8 cellular contexts compared by ENCODE assay signal in genomic region chr3:45841701-45842491, GRCh38. TPM values are rescaled to one million over a fixed set of nuclear protein-coding genes. Genes with fewer than 3 reads are reported as not detected.
DNase-seq lines count a peak whose midpoint lies in the region; ATAC-seq and TF ChIP-seq lines count a peak whose summit lies in the region.

Gene LZTFL1 (minus strand): TSS chr3:45842119. CDS start chr3:45841991, 128 bp downstream.

- peak; percentile 81 for ATAC-seq in HG03565 (IDR thresholded peaks at IDR 0.05; ENCODE audit: unreplicated experiment)

- H3K27me3 Mint-ChIP-seq in activated CD4-positive, alpha-beta memory T cell treated with anti-CD3 and anti-CD28 coated beads for 36 hours = peaks cover 1% of the 10 kb centered on the region

- TF ChIP-seq POLR2A in lower leg skin (IDR thresholded peaks at IDR 0.05) = no peak

- peaks cover 11% of the 10 kb centered on the region for H3K4me1 Mint-ChIP-seq in activated CD4-positive, alpha-beta memory T cell treated with anti-CD3 and anti-CD28 coated beads for 36 hours (ENCODE audit: low read depth)

- POLR2A ChIA-PET in activated CD4-positive, alpha-beta memory T cell treated with anti-CD3 and anti-CD28 coated beads for 36 hours (lab: Charles Lee) = interaction anchor here (0.6 to 2.1 kb wide), 6 partner anchors 22 to 834 kb away, joined by 3 to 8 read pairs (median 3); no protein-coding TSS in a partner anchor

- H3K36me3 Mint-ChIP-seq in activated CD4-positive, alpha-beta memory T cell treated with anti-CD3 and anti-CD28 coated beads for 36 hours = no peaks in the 10 kb centered on the region

- 2 to 3% methylated on average over 47 to 52 of the region's 52 CpGs for WGBS in lower leg skin, 2 donors

- DNase-seq in Ammon's horn (ENCODE audit: low spot score) = peak; percentile 96
- DNase-seq in GM19240 (ENCODE audit: insufficient read length, low spot score) = peak; percentile 61
- peak; percentile 83 for DNase-seq in NCI-H774 (lab: John Stamatoyannopoulos, UW)
- peak; percentile 95 for DNase-seq in activated CD4-positive, alpha-beta memory T cell treated with anti-CD3 and anti-CD28 coated beads for 36 hours
- peak; percentile 91 for DNase-seq in ecto neural progenitor cell (ENCODE audit: low spot score)
- peak; percentile 96 to 98 for DNase-seq in lower leg skin (ENCODE audit: low spot score in 2 of 2)
- peak; percentile 93 for DNase-seq in stimulated activated CD4-positive, alpha-beta T cell treated with anti-CD3 and anti-CD28 coated beads, Interleukin-4, amount 100 ng/mL, for 24 hours

- no peak for TF ChIP-seq CTCF in lower leg skin (IDR thresholded peaks at IDR 0.05)

- intact Hi-C loops in activated CD4-positive, alpha-beta memory T cell treated with anti-CD3 and anti-CD28 coated beads for 36 hours (cut with micrococcal nuclease) = loop anchor here (2.0 kb wide), 1 partner anchor 147 kb away; no protein-coding TSS in a partner anchor
- intact Hi-C loops in lower leg skin (cut with DNase I; ENCODE audit: low total_unique reads) = no loop called here

- H3K27ac Mint-ChIP-seq in activated CD4-positive, alpha-beta memory T cell treated with anti-CD3 and anti-CD28 coated beads for 36 hours = peak within 1 kb of the TSS; percentile 64

- peak within 1 kb of the TSS; percentile 88 for H3K4me3 Mint-ChIP-seq in activated CD4-positive, alpha-beta memory T cell treated with anti-CD3 and anti-CD28 coated beads for 36 hours

- CTCF ChIA-PET in activated CD4-positive, alpha-beta memory T cell treated with anti-CD3 and anti-CD28 coated beads for 36 hours (lab: Charles Lee) = interaction anchor here (0.6 to 2.9 kb wide), 9 partner anchors 16 to 236 kb away, joined by 3 to 14 read pairs (median 3); no protein-coding TSS in a partner anchor

- peak within 1 kb of the TSS; percentile 95 for H3K4me3 ChIP-seq in lower leg skin (ENCODE audit: low read depth, poor library complexity, severe bottlenecking)

- no peaks in the 10 kb centered on the region for H3K9me3 Mint-ChIP-seq in activated CD4-positive, alpha-beta memory T cell treated with anti-CD3 and anti-CD28 coated beads for 36 hours

RNA-seq across cellular contexts. Expression of gene LZTFL1, which starts in this region (rescaled TPM):
- 1 to 10 TPM; 3.9 to 6.4 TPM for total RNA-seq in activated CD4-positive, alpha-beta memory T cell treated with anti-CD3 and anti-CD28 coated beads for 36 hours
- total RNA-seq in lower leg skin = 10 to 100 TPM; 15.2 to 24.1 (median 18.5) TPM

Comparison
In these comparisons a context has a peak if more than half of its experiments do, and no peak if none do; other contexts are left out.
1. Peak in every context shown above with its lines: DNase-seq, ATAC-seq and H3K4me3 ChIP-seq.